17 cellular contexts compared by ENCODE assay signal in the genomic region with DNA sequence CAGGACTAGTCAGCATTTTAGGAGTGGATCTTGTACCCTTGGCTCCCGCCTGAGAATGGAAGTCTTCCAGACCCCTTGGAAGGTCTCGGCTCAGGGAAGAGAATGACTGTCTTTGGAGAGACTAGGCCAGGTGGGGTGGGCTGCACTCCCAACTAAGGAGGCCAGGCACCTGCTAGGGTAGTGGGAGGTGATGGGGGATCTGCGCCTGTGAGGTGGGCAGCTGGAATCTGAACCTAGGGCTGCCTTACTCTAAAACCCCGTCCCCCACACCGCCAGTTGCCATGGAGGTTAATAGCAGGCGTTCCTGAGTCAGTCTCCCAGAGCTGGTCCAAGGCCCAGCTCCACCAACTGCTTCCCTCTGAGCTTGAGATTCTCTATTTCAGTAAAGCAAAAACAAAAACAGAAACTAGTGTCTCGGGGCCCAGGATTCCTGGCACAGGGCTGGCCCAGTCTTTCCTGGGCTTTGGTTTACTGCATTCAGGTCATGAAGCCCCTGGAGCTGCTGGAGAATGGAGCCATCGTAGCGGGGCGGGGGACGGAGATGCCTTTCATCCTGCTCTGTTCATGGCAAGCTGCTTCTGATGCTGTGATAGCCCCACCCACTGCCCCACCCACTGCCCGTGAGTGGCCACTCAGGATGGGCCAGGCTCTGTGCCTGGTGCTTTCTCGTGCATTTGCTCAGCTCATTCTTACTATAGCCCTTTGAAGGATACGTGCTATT. TPM values are rescaled to one million over a fixed set of nuclear protein-coding genes. Genes with fewer than 3 reads are reported as not detected.
DNase-seq lines count a peak whose midpoint lies in the region; ATAC-seq, FAIRE-seq and TF ChIP-seq lines count a peak whose summit lies in the region.
"Had no signal": no experiment of that assay in that cellular context is flagged by ENCODE, and none has a peak within 500 bp of the region (broad histone marks: within the 10 kb centered on the region; RNA-seq: fewer than 3 reads in every experiment).

No MANE protein-coding gene starts in this region.

- no peaks in the 10 kb centered on the region for H3K9me3 ChIP-seq in gastroesophageal sphincter
- H3K9me3 ChIP-seq: ascending aorta, pancreas had no signal

- H3K4me3 ChIP-seq in gastroesophageal sphincter = no peak overlapping the region
- H3K4me3 ChIP-seq: ascending aorta, pancreas had no signal

- WGBS in gastroesophageal sphincter (ENCODE audit: low coverage in 1 of 2), 2 donors = 80% methylated on average over 1 of the region's 14 CpGs; no CpG with 5 or more reads in 1 of the 2 donors

- peak; percentile 56 for DNase-seq in H54 (ENCODE audit: insufficient read length, low spot score)
- DNase-seq in RPMI8226 = peak; percentile 30
- DNase-seq in posterior cingulate gyrus = peak in 9 of 10 donors; percentile 40 to 94 (median 74)
- DNase-seq in DMS79 treated with DMSO at 0.1 percent for 48 hours (lab: John Stamatoyannopoulos, UW) = no peak
- no peak for DNase-seq in NCI-H2171 (lab: John Stamatoyannopoulos, UW)
- DNase-seq in HPDE6-E6E7 (ENCODE audit: extremely low spot score) = no peak
- DNase-seq: immature natural killer cell, NCI-H2081, NCI-H774, SIG-M5, T1000 had no signal

- intact Hi-C loops in posterior cingulate gyrus (cut with DNase I) = no loop called here

- TF ChIP-seq POLR2A in H54 (IDR thresholded peaks at IDR 0.05; ENCODE audit: low read depth, low read length) = no peak
- TF ChIP-seq POLR2A in gastroesophageal sphincter (IDR thresholded peaks at IDR 0.05) = no peak

- H3K36me3 ChIP-seq in gastroesophageal sphincter = no peaks in the 10 kb centered on the region
- H3K36me3 ChIP-seq: ascending aorta, pancreas had no signal

- no peaks in the 10 kb centered on the region for H3K27me3 ChIP-seq in gastroesophageal sphincter
- H3K27me3 ChIP-seq: ascending aorta, pancreas had no signal

- H3K4me1 ChIP-seq in gastroesophageal sphincter = peaks cover 0 to 64% (median 5%) of the 10 kb centered on the region in 3 donors
- H3K4me1 ChIP-seq: pancreas had no signal

- no peak for TF ChIP-seq CTCF in gastroesophageal sphincter (IDR thresholded peaks at IDR 0.05)

- no peak for TF ChIP-seq EP300 in gastroesophageal sphincter (IDR thresholded peaks at IDR 0.05)

- peak; percentile 34 for ATAC-seq in gastroesophageal sphincter

- H3K27ac ChIP-seq in gastroesophageal sphincter = peak overlapping the region in 2 of 4 donors; percentile 5 to 46
- H3K27ac ChIP-seq: ascending aorta, pancreas had no signal

- FAIRE-seq in H54 (lab: Jason Lieb, UNC) = no peak
- FAIRE-seq: pancreas had no signal

RNA-seq across cellular contexts. Expression of a gene that starts 57.5 kb away (rescaled TPM):
- total RNA-seq in gastroesophageal sphincter = 10 to 100 TPM; 42.0 to 93.4 (median 47.9) TPM
- total RNA-seq: activated CD4-positive, alpha-beta memory T cell treated with anti-CD3 and anti-CD28 coated beads for 36 hours; activated T-helper 2 cell treated with anti-CD3 and anti-CD28 coated beads, Interferon-gamma antibody, Interleukin-2, Interleukin-4, amounts not matched to agents 10 μg/mL and 5 μg/mL and 100 μg/mL, durations not matched to agents 14 hours and 24 hours and 36 hours; CD4-positive, CD25-positive, alpha-beta regulatory T cell had no signal

Comparison
In these comparisons a context has a peak if more than half of its experiments do, and no peak if none do; other contexts are left out.
1. DNase-seq: peak in H54 (single experiment), RPMI8226 (single experiment) and posterior cingulate gyrus (9 of 10); none in DMS79 treated with DMSO at 0.1 percent for 48 hours (single experiment), NCI-H2171 (single experiment) and HPDE6-E6E7 (single experiment).